ENCODE assay signal across 13 cellular contexts in the genomic region with DNA sequence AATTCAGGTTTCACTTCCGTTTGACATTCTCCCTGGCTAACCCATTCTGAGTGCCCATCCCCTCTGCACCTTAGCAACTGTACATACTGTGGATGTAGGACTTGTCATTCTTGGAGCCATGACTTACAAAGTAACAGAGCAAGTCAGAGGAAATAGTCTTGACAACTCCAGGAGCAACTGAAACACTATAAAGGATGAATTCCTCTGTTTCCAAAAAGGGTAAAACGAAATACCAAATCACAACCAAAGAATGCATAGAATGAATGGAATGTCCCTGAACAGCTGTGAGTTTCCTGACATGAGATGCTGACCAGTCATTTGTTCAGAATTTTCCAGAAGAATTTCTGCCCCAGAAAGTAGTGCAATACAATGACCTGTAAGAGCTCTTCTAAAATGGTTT.
A peak's percentile ranks its signal among the peaks of the same experiment; 100 is the strongest.
DNase-seq lines count a peak whose midpoint lies in the region; ATAC-seq and TF ChIP-seq lines count a peak whose summit lies in the region.
"Had no signal": no experiment of that assay in that cellular context is flagged by ENCODE, and none has a peak within 500 bp of the region (broad histone marks: within the 10 kb centered on the region; RNA-seq: fewer than 3 reads in every experiment).

No MANE protein-coding gene starts in this region.

- ATAC-seq in HG03565 (IDR thresholded peaks at IDR 0.05; ENCODE audit: unreplicated experiment) = no peak
- ATAC-seq: A549 had no signal

- TF ChIP-seq CTCF in astrocyte of the cerebellum (IDR thresholded peaks at IDR 0.05; ENCODE audit: low read depth, low read length, missing control alignments) = no peak

- DNase-seq in SKM-1 treated with dmso at 0.1 percent for 144 hours (lab: John Stamatoyannopoulos, UW; ENCODE audit: unreplicated experiment) = peak; percentile 0
- DNase-seq in SKM-1 (lab: John Stamatoyannopoulos, UW; ENCODE audit: unreplicated experiment) = no peak
- DNase-seq in astrocyte of the cerebellum (ENCODE audit: low read depth) = peak; percentile 50
- peak; percentile 85 for DNase-seq in glomerular visceral epithelial cell (ENCODE audit: extremely low spot score)
- DNase-seq in cerebellum (ENCODE audit: low spot score) = no peak
- DNase-seq in iPS-NIHi11 (ENCODE audit: low spot score) = no peak
- no peak for DNase-seq in NCI-H1048 (lab: John Stamatoyannopoulos, UW)
- DNase-seq: activated T-cell treated with anti-CD3 and anti-CD28 coated beads, Interleukin-2, amount 50 U/mL, for 1 hour; foreskin melanocyte; NCI-H446; stimulated activated CD4-positive, alpha-beta T cell treated with anti-CD3 and anti-CD28 coated beads, Interleukin-4, amount 100 ng/mL, for 4 hours had no signal

- in situ Hi-C loops in astrocyte of the cerebellum (cut with HindIII; ENCODE audit: low sequenced_read_pairs) = loop anchor here (5.0 kb wide), 1 partner anchor 47 kb away; no protein-coding TSS in a partner anchor

- no peak overlapping the region for H3K4me3 ChIP-seq in astrocyte of the cerebellum (ENCODE audit: low read depth, low read length)
- H3K4me3 ChIP-seq: A549 had no signal

Comparison
In these comparisons a context has a peak if more than half of its experiments do, and no peak if none do; other contexts are left out.
1. DNase-seq: peak in SKM-1 treated with dmso at 0.1 percent for 144 hours (single experiment), astrocyte of the cerebellum (single experiment) and glomerular visceral epithelial cell (single experiment); none in SKM-1 (single experiment), cerebellum (single experiment), iPS-NIHi11 (single experiment) and NCI-H1048 (single experiment).